Comparison of ENCODE assay signal across 16 cellular contexts in genomic region chr17:15514469-15514868, GRCh38.
"Had no signal": no experiment of that assay in that cellular context is flagged by ENCODE, and none has a peak within 500 bp of the region (broad histone marks: within the 10 kb centered on the region; RNA-seq: fewer than 3 reads in every experiment).

No MANE protein-coding gene starts in this region.

- H3K9me3 Mint-ChIP-seq: activated naive CD8-positive, alpha-beta T cell treated with anti-CD3 and anti-CD28 coated beads, Interleukin-2, amount 50 U/mL, for 24 hours; activated T-helper 1 cell treated with anti-CD3 and anti-CD28 coated beads, Interleukin-12 subunit alpha, Interleukin-12 subunit beta, Interleukin-2, Interleukin-4 antibody, amounts not matched to agents 30 ng/mL and 10 ng/mL and 1 ng/mL, durations not matched to agents 14 hours and 24 hours and 36 hours; central memory CD8-positive, alpha-beta T cell; naive B cell; stimulated activated effector memory CD8-positive, alpha-beta T cell treated with anti-CD3 and anti-CD28 coated beads, Interleukin-12 subunit alpha, Interleukin-12 subunit beta, amount 100 ng/mL, for 72 hours had no signal

- H3K27ac ChIP-seq: neutrophil, SK-N-MC had no signal

- H3K4me3 Mint-ChIP-seq: activated CD8-positive, alpha-beta T cell treated with anti-CD3 and anti-CD28 coated beads, Interleukin-2, amount 10 ng/mL, durations not matched to agents 7 days and 5 days; activated naive CD8-positive, alpha-beta T cell treated with anti-CD3 and anti-CD28 coated beads, Interleukin-2, amount 50 U/mL, for 24 hours; activated T-helper 1 cell treated with anti-CD3 and anti-CD28 coated beads, Interleukin-12 subunit alpha, Interleukin-12 subunit beta, Interleukin-2, Interleukin-4 antibody, amounts not matched to agents 30 ng/mL and 10 ng/mL and 1 ng/mL, durations not matched to agents 14 hours and 24 hours and 36 hours; central memory CD8-positive, alpha-beta T cell; naive B cell; stimulated activated effector memory CD8-positive, alpha-beta T cell treated with anti-CD3 and anti-CD28 coated beads, Interleukin-12 subunit alpha, Interleukin-12 subunit beta, amount 100 ng/mL, for 72 hours had no signal

- DNase-seq: activated CD4-positive, alpha-beta T cell treated with anti-CD3 and anti-CD28 coated beads for 48 hours; activated CD8-positive, alpha-beta memory T cell treated with anti-CD3 and anti-CD28 coated beads, Interleukin-2, amount 50 U/mL, for 48 hours; activated CD8-positive, alpha-beta T cell treated with anti-CD3 and anti-CD28 coated beads, Interleukin-2, amount 10 ng/mL, durations not matched to agents 7 days and 5 days; activated naive CD4-positive, alpha-beta T cell; activated naive CD8-positive, alpha-beta T cell treated with anti-CD3 and anti-CD28 coated beads, Interleukin-2, amount 50 U/mL, for 24 hours; dermis blood vessel endothelial cell; head of caudate nucleus; midbrain; naive B cell; right cardiac atrium; small intestine had no signal

- H3K27me3 ChIP-seq: neutrophil had no signal

- FAIRE-seq: small intestine had no signal

- ATAC-seq: activated CD8-positive, alpha-beta T cell treated with anti-CD3 and anti-CD28 coated beads, Interleukin-2, amount 10 ng/mL, durations not matched to agents 7 days and 5 days; activated naive CD8-positive, alpha-beta T cell treated with anti-CD3 and anti-CD28 coated beads, Interleukin-2, amount 50 U/mL, for 24 hours; right cardiac atrium; stimulated activated effector memory CD8-positive, alpha-beta T cell treated with anti-CD3 and anti-CD28 coated beads, Interleukin-12 subunit alpha, Interleukin-12 subunit beta, amount 100 ng/mL, for 72 hours had no signal

- H3K27ac Mint-ChIP-seq: activated CD8-positive, alpha-beta T cell treated with anti-CD3 and anti-CD28 coated beads, Interleukin-2, amount 10 ng/mL, durations not matched to agents 7 days and 5 days; activated naive CD8-positive, alpha-beta T cell treated with anti-CD3 and anti-CD28 coated beads, Interleukin-2, amount 50 U/mL, for 24 hours; activated T-helper 1 cell treated with anti-CD3 and anti-CD28 coated beads, Interleukin-12 subunit alpha, Interleukin-12 subunit beta, Interleukin-2, Interleukin-4 antibody, amounts not matched to agents 30 ng/mL and 10 ng/mL and 1 ng/mL, durations not matched to agents 14 hours and 24 hours and 36 hours; stimulated activated effector memory CD8-positive, alpha-beta T cell treated with anti-CD3 and anti-CD28 coated beads, Interleukin-12 subunit alpha, Interleukin-12 subunit beta, amount 100 ng/mL, for 72 hours had no signal

- H3K4me1 Mint-ChIP-seq: activated naive CD8-positive, alpha-beta T cell treated with anti-CD3 and anti-CD28 coated beads, Interleukin-2, amount 50 U/mL, for 24 hours had no signal

- H3K27me3 Mint-ChIP-seq: activated naive CD8-positive, alpha-beta T cell treated with anti-CD3 and anti-CD28 coated beads, Interleukin-2, amount 50 U/mL, for 24 hours; central memory CD8-positive, alpha-beta T cell; naive B cell had no signal

- H3K9me3 ChIP-seq: neutrophil had no signal

- H3K4me3 ChIP-seq: SK-N-MC had no signal
